Comparison of ENCODE assay signal across 25 cellular contexts in genomic region chr3:186144257-186144656, GRCh38.
"Had no signal": no experiment of that assay in that cellular context is flagged by ENCODE, and none has a peak within 500 bp of the region (broad histone marks: within the 10 kb centered on the region; RNA-seq: fewer than 3 reads in every experiment).

No MANE protein-coding gene starts in this region.

- H3K4me3 ChIP-seq: colonic mucosa, esophagus squamous epithelium, gastrocnemius medialis, heart right ventricle, left lung, lower lobe of right lung, mucosa of descending colon had no signal

- H3K9me3 ChIP-seq: colonic mucosa, esophagus squamous epithelium, gastrocnemius medialis, heart right ventricle, left lung, lower lobe of right lung, mucosa of descending colon had no signal

- H3K36me3 ChIP-seq: colonic mucosa, esophagus squamous epithelium, gastrocnemius medialis, left lung, lower lobe of right lung had no signal

- FAIRE-seq: endometrium, islet of Langerhans, keratinocyte had no signal

- H3K27me3 ChIP-seq: colonic mucosa, esophagus squamous epithelium, gastrocnemius medialis, heart right ventricle, left lung had no signal

- H3K4me1 ChIP-seq: colonic mucosa, esophagus squamous epithelium, gastrocnemius medialis, lower lobe of right lung had no signal

- H3K27ac ChIP-seq: colonic mucosa, epithelial cell of prostate, esophagus squamous epithelium, gastrocnemius medialis, heart right ventricle, left lung, lower lobe of right lung had no signal

- ATAC-seq: effector memory CD8-positive, alpha-beta T cell; esophagus mucosa; gastrocnemius medialis; heart right ventricle; left cardiac atrium; left lung; left ventricle myocardium superior; lower lobe of right lung; mucosa of descending colon had no signal

- DNase-seq: colonic mucosa; dermis blood vessel endothelial cell; effector CD8-positive, alpha-beta T cell; effector memory CD8-positive, alpha-beta T cell; endodermal cell; erythroblast; esophagus squamous epithelium; foreskin fibroblast; foreskin melanocyte; gastrocnemius medialis; glutamatergic neuron; heart right ventricle; hippocampal formation; left cardiac atrium; left lung; left ventricle myocardium superior; lower lobe of right lung; mesenchymal stem cell; mucosa of descending colon; naive B cell had no signal
